Comparison of ENCODE assay signal across 8 cellular contexts in the genomic region with DNA sequence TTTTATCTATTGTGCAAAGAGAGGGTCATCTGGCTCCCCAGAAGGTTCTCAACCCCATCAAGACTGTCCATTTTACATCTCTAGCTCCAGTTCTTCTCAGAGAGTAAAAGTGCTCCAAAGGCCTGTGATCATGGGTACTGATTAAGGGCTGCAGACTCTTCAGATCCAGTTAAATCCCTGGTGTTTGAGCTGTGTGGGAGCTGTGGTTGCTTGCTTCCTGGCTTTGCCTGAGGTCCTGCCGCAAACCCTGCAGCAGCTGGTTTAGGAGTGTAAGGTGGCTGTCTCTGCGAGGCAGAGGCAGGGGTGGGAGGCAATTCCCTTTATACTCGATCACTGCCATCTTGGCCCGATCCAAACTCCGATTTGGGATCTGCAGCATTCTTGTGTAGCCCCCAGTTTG. TPM values are rescaled to one million over a fixed set of nuclear protein-coding genes. Genes with fewer than 3 reads are reported as not detected.
DNase-seq lines count a peak whose midpoint lies in the region; ATAC-seq, FAIRE-seq and TF ChIP-seq lines count a peak whose summit lies in the region.

No MANE protein-coding gene starts in this region.

- intact Hi-C loops in GM12878 (cut with micrococcal nuclease; ENCODE audit: unreplicated experiment), result loop anchor here (2.0 kb wide), 1 partner anchor 69 kb away; a partner anchor contains a TSS

- H3K9me3 ChIP-seq in GM12878 (replicated peaks; ENCODE audit: control insufficient read depth, insufficient read depth, low read length) (no peaks in the 10 kb centered on the region), mucosa of rectum (ENCODE audit: control insufficient read depth in 2 of 2, low read length in 2 of 2) (no peaks in the 10 kb centered on the region)

- no peak for TF ChIP-seq RAD21 in GM12878 (IDR thresholded peaks at IDR 0.05; ENCODE audit: insufficient read depth, low read depth, low read length)

- no peak for TF ChIP-seq CTCF in HFFc6 (IDR thresholded peaks at IDR 0.05)
- no peak for TF ChIP-seq CTCF in GM12878 (IDR thresholded peaks at IDR 0.05 in 2 of 3, conservative IDR thresholded peaks at IDR 0.05 in 1 of 3; ENCODE audit: control insufficient read depth in 2 of 3, extremely low read depth in 1 of 3, insufficient read depth in 1 of 3, low read depth in 3 of 3, low read length in 3 of 3)

- no peaks in the 10 kb centered on the region for H4K20me1 ChIP-seq in GM12878 (ENCODE audit: control insufficient read depth, insufficient read depth)

- H3K4me1 Mint-ChIP-seq in HFFc6 (ENCODE audit: low read depth), result peaks cover 23% of the 10 kb centered on the region

- no TSS peak for BruUV-seq in GM12878 (replicated peaks; lab: Mats Ljungman, UMichigan)

- ATAC-seq in GM12878, result no peak
- ATAC-seq in HG03108 (IDR thresholded peaks at IDR 0.05; ENCODE audit: unreplicated experiment), result no peak
- no peak for ATAC-seq in GM18909 (IDR thresholded peaks at IDR 0.05; ENCODE audit: poor library complexity, unreplicated experiment)
- no peak for ATAC-seq in HG02884 (IDR thresholded peaks at IDR 0.05; ENCODE audit: unreplicated experiment)

- H3K27ac ChIP-seq in GM12878 (ENCODE audit: control insufficient read depth, insufficient read depth) (peak overlapping the region; percentile 83), mucosa of rectum (ENCODE audit: low read depth in 2 of 2, low read length in 2 of 2) (no peak overlapping the region)

- H3K27me3 ChIP-seq in GM12878 (replicated peaks in 1 of 2; ENCODE audit: control insufficient read depth in 2 of 2, insufficient read depth in 2 of 2, low read length in 1 of 2), result no peaks in the 10 kb centered on the region
- no peaks in the 10 kb centered on the region for H3K27me3 ChIP-seq in mucosa of rectum (ENCODE audit: control insufficient read depth in 2 of 2, insufficient read depth in 2 of 2, low read length in 2 of 2)

- H3K4me3 ChIP-seq in GM12878 (peak overlapping the region; percentile 97), mucosa of rectum (ENCODE audit: low read length in 2 of 2) (peak overlapping the region; percentile 89 to 95)

- 0 out of 2 replicates have a peak, but pooled peaks cover 2% of the 10 kb centered on the region for H3K4me1 ChIP-seq in GM12878 (ENCODE audit: control insufficient read depth, insufficient read depth, low read length)
- H3K4me1 ChIP-seq in mucosa of rectum (ENCODE audit: control insufficient read depth in 2 of 2, insufficient read depth in 2 of 2, low read length in 2 of 2), result peaks cover 7 to 15% of the 10 kb centered on the region in 2 donors

- peak overlapping the region; percentile 81 for H3K9ac ChIP-seq in GM12878 (ENCODE audit: control insufficient read depth, insufficient read depth, low read length)
- H3K9ac ChIP-seq in mucosa of rectum (ENCODE audit: low read depth in 1 of 2, low read length in 2 of 2), result peak overlapping the region; percentile 85 to 89

- H3K4me2 ChIP-seq in GM12878 (ENCODE audit: control insufficient read depth, insufficient read depth), result peak overlapping the region; percentile 77

- POLR2A ChIA-PET in GM12878 (lab: Charles Lee), result interaction anchor here (0.8 to 4.6 kb wide), 6 partner anchors 9 to 156 kb away, joined by 3 to 34 read pairs (median 18); a partner anchor contains a TSS

- FAIRE-seq in GM12878 (lab: Jason Lieb, UNC), result no peak

- RAD21 ChIA-PET in GM12878 (lab: Charles Lee; ENCODE audit: unreplicated experiment), result interaction anchor here (0.7 to 5.0 kb wide), 11 partner anchors 57 to 303 kb away, joined by 3 to 74 read pairs (median 21); a partner anchor contains a TSS

- DNase-seq in AG08395 (ENCODE audit: low spot score), result peak; percentile 15
- DNase-seq in HFFc6, result peak; percentile 12
- DNase-seq in GM12878 (ENCODE audit: low read depth, low spot score), result no peak
- no peak for DNase-seq in NCI-H2227 treated with DMSO at 0.1 percent for 48 hours (lab: John Stamatoyannopoulos, UW)

- peak overlapping the region; percentile 98 for H3K4me3 Mint-ChIP-seq in HFFc6

- H3K36me3 Mint-ChIP-seq in HFFc6 (ENCODE audit: low read depth), result peaks cover 11% of the 10 kb centered on the region

- no peaks in the 10 kb centered on the region for H3K9me3 Mint-ChIP-seq in HFFc6

- TF ChIP-seq POLR2A in GM12878 (IDR thresholded peaks at IDR 0.05; ENCODE audit: low read depth, low read length), result no peak

- H2AFZ ChIP-seq in GM12878 (ENCODE audit: control insufficient read depth, low read depth, low read length), result no peak overlapping the region

- 10% methylated on average over 5 of the region's 5 CpGs for WGBS in GM12878 (ENCODE audit: insufficient coverage, insufficient replicate concordance, low lambda C conversion rate, missing lambda C conversion rate)

- no peak for TF ChIP-seq EP300 in GM12878 (IDR thresholded peaks at IDR 0.05; ENCODE audit: borderline replicate concordance in 1 of 2, control insufficient read depth in 1 of 2, low read depth in 2 of 2, low read length in 2 of 2)

- peaks cover 1% of the 10 kb centered on the region; the same call in 1 of the 2 replicates for H3K27me3 Mint-ChIP-seq in HFFc6 (ENCODE audit: insufficient read depth)

- peaks cover 29% of the 10 kb centered on the region for H3K79me2 ChIP-seq in GM12878 (ENCODE audit: control insufficient read depth, insufficient read depth, low read length)

- H3K27ac Mint-ChIP-seq in HFFc6, result peak overlapping the region; percentile 89

- in situ Hi-C loops in GM12878 (cut with MboI), result loop anchor here (5.0 kb wide), 1 partner anchor 150 kb away; no protein-coding TSS in a partner anchor

- H3K36me3 ChIP-seq in GM12878 (ENCODE audit: control insufficient read depth in 2 of 2, insufficient read depth in 2 of 2, low read length in 1 of 2) (peaks cover 0 to 13% of the 10 kb centered on the region in 2 experiments; a peak in 1 of 4 replicates), mucosa of rectum (ENCODE audit: control insufficient read depth in 2 of 2, insufficient read depth in 2 of 2, low read length in 2 of 2) (peaks cover 3 to 14% of the 10 kb centered on the region in 2 donors)

- CTCF ChIA-PET in GM12878 (lab: Yijun Ruan, JAX), result interaction anchor here (1.0 to 5.5 kb wide), 16 partner anchors 8 to 303 kb away, joined by 3 to 126 read pairs (median 8); a partner anchor contains a TSS

- SMC1A ChIA-PET in GM12878 (lab: Charles Lee; ENCODE audit: uncharacterized antibody, unreplicated experiment), result interaction anchor here (0.9 to 4.4 kb wide), 11 partner anchors 8 to 303 kb away, joined by 3 to 57 read pairs (median 12); a partner anchor contains a TSS

TF ChIP-seq in GM12878, 131 proteins besides CTCF, POLR2A, EP300 and RAD21 (continues in another document):
- no peak for TF ChIP-seq FOXK2 (IDR thresholded peaks at IDR 0.05)
- TF ChIP-seq, protein P1, sequence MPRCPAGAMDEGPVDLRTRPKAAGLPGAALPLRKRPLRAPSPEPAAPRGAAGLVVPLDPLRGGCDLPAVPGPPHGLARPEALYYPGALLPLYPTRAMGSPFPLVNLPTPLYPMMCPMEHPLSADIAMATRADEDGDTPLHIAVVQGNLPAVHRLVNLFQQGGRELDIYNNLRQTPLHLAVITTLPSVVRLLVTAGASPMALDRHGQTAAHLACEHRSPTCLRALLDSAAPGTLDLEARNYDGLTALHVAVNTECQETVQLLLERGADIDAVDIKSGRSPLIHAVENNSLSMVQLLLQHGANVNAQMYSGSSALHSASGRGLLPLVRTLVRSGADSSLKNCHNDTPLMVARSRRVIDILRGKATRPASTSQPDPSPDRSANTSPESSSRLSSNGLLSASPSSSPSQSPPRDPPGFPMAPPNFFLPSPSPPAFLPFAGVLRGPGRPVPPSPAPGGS (IDR thresholded peaks at IDR 0.05; ENCODE audit: borderline replicate concordance, insufficient read depth, low read depth, low read length, poor library complexity, severe bottlenecking), result no peak

RNA-seq across cellular contexts. Expression of a gene that starts 1.2 kb away (rescaled TPM):
- 100 to 1,000 TPM in 1 of 6 experiments, 10 to 100 TPM in 5; 79.5 to 111 (median 89.4) TPM for total RNA-seq in HFFc6 (2021; fragmentation: NEBNext Ultra II Directional; extraction: Animal tissue kit (Norgen Biotek cat#: 25700))
- 35.2 and 38.1 TPM in 2 replicates for total RNA-seq in GM12878 (2013; cell fraction: nucleolus; rRNA removed)
- total RNA-seq in GM12878 (2014; rRNA removed), result 82.9 and 83.8 TPM in 2 replicates
- total RNA-seq in GM12878 (2014; rRNA removed; fragmentation: Illumina TruSeq; extraction: Trizol), result 55.1 and 63.3 TPM in 2 replicates
- 85.8 and 91.7 TPM in 2 replicates for total RNA-seq in GM12878 (2021)
- polyA plus RNA-seq in GM12878 (2011; ENCODE audit: low read depth), result 31.4 TPM
- 70.3 and 97.9 TPM in 2 replicates for polyA plus RNA-seq in GM12878 (2011; rRNA removed)
- 67.2 and 75.4 TPM in 2 replicates for polyA plus RNA-seq in GM12878 (2011; cell fraction: cytosol; rRNA removed)
- 42.4 and 59.5 TPM in 2 replicates for polyA plus RNA-seq in GM12878 (2011; cell fraction: nucleus; rRNA removed)
- 58.8 and 64.2 TPM in 2 replicates for polyA plus RNA-seq in GM12878 (2012)
- 35.2 and 60.3 TPM in 2 replicates for polyA plus RNA-seq in GM12878 (2014; fragmentation: Illumina TruSeq; extraction: Trizol)
- polyA plus RNA-seq in GM12878 (2014; fragmentation: Nextera tagmentation; extraction: Ambion mirVana), result 100 to 1,000 TPM; 170 to 171 TPM
- polyA plus RNA-seq in GM12878 (2014; rRNA removed), result 80.6 and 83.5 TPM in 2 replicates
- polyA plus RNA-seq in GM12878 (2016; fragmentation: Nextera tagmentation; extraction: Ambion mirVana), result 100 to 1,000 TPM; 122 to 134 TPM
- polyA minus RNA-seq in GM12878 (2011; rRNA and poly(A)+ RNA removed), result 47.5 and 64.9 TPM in 2 replicates
- 26.2 and 33.4 TPM in 2 replicates for polyA minus RNA-seq in GM12878 (2011; cell fraction: cytosol; rRNA and poly(A)+ RNA removed)
- 41.6 and 57.0 TPM in 2 replicates for polyA minus RNA-seq in GM12878 (2011; cell fraction: nucleus; rRNA and poly(A)+ RNA removed)

RNA-seq across cellular contexts. Expression of a gene that starts 26.3 kb away (rescaled TPM):
- 1 to 10 TPM; 1.4 to 2.8 (median 2.3) TPM for total RNA-seq in HFFc6 (2021; fragmentation: NEBNext Ultra II Directional; extraction: Animal tissue kit (Norgen Biotek cat#: 25700))
- total RNA-seq in GM12878 (2013; cell fraction: nucleolus; rRNA removed), result 0.56 and 0.92 TPM in 2 replicates
- total RNA-seq in GM12878 (2014; rRNA removed) (0.34 and 0.38 TPM in 2 replicates), GM12878 (2014; rRNA removed; fragmentation: Illumina TruSeq; extraction: Trizol) (0.14 and 0.18 TPM in 2 replicates), GM12878 (2021) (0.56 and 0.64 TPM in 2 replicates)
- 0.17 TPM for polyA plus RNA-seq in GM12878 (2011; ENCODE audit: low read depth)
- polyA plus RNA-seq in GM12878 (2011; rRNA removed) (0.01 and 0.04 TPM in 2 replicates), GM12878 (2014; fragmentation: Illumina TruSeq; extraction: Trizol) (0.02 and 0.22 TPM in 2 replicates), GM12878 (2014; fragmentation: Nextera tagmentation; extraction: Ambion mirVana) (under 1 TPM in 1 of 2 experiments, not detected in 1; 0.02 TPM), GM12878 (2014; rRNA removed) (0.47 and 0.66 TPM in 2 replicates), GM12878 (2016; fragmentation: Nextera tagmentation; extraction: Ambion mirVana) (under 1 TPM; 0.04 to 0.09 TPM)
- polyA plus RNA-seq in GM12878 (2011; cell fraction: cytosol; rRNA removed), result 0.01 and 0.02 TPM in 2 replicates
- polyA plus RNA-seq in GM12878 (2011; cell fraction: nucleus; rRNA removed), result 0.31 and 0.32 TPM in 2 replicates
- polyA plus RNA-seq in GM12878 (2012), result 0.51 and 0.58 TPM in 2 replicates
- under 0.01 and 0.10 TPM in 2 replicates for polyA minus RNA-seq in GM12878 (2011; rRNA and poly(A)+ RNA removed)
- 0.10 TPM in 1 of 2 replicates, not detected in the other for polyA minus RNA-seq in GM12878 (2011; cell fraction: cytosol; rRNA and poly(A)+ RNA removed)
- polyA minus RNA-seq in GM12878 (2011; cell fraction: nucleus; rRNA and poly(A)+ RNA removed), result 0.12 and 0.19 TPM in 2 replicates

Comparison
In these comparisons a context has a peak if more than half of its experiments do, and no peak if none do; other contexts are left out.
1. DNase-seq: peak in AG08395 (single experiment) and HFFc6 (single experiment); none in GM12878 (single experiment) and NCI-H2227 treated with DMSO at 0.1 percent for 48 hours (single experiment).